In genomic region chr21:29064850-29065481, GRCh38 we compare ENCODE assay signal across 12 cellular contexts. TPM values are rescaled to one million over a fixed set of nuclear protein-coding genes. Genes with fewer than 3 reads are reported as not detected.
A peak's percentile ranks its signal among the peaks of the same experiment; 100 is the strongest.
DNase-seq lines count a peak whose midpoint lies in the region; ATAC-seq lines count a peak whose summit lies in the region.
"Had no signal": no experiment of that assay in that cellular context is flagged by ENCODE, and none has a peak within 500 bp of the region (broad histone marks: within the 10 kb centered on the region; RNA-seq: fewer than 3 reads in every experiment).

No MANE protein-coding gene starts in this region.

- intact Hi-C loops in head of caudate nucleus (cut with DNase I): no loop called here

- no peak overlapping the region for H3K4me3 Mint-ChIP-seq in memory B cell
- H3K4me3 Mint-ChIP-seq: activated naive CD8-positive, alpha-beta T cell treated with anti-CD3 and anti-CD28 coated beads, Interleukin-2, amount 10 ng/mL, durations not matched to agents 7 days and 5 days; naive thymus-derived CD8-positive, alpha-beta T cell had no signal

- H3K4me1 Mint-ChIP-seq in memory B cell: peaks cover 5% of the 10 kb centered on the region

- peak; percentile 97 for ATAC-seq in GM18520 (IDR thresholded peaks at IDR 0.05; ENCODE audit: unreplicated experiment)
- peak; percentile 99 for ATAC-seq in GM21529 (IDR thresholded peaks at IDR 0.05; ENCODE audit: unreplicated experiment)
- peak; percentile 95 for ATAC-seq in HG03378 (IDR thresholded peaks at IDR 0.05; ENCODE audit: unreplicated experiment)
- ATAC-seq in memory B cell (ENCODE audit: low read depth): peak; percentile 92
- ATAC-seq: naive thymus-derived CD8-positive, alpha-beta T cell; SK-N-SH treated with all-trans-retinoic acid at 6 μM for 48 hours had no signal

- H3K9me3 Mint-ChIP-seq in memory B cell: no peaks in the 10 kb centered on the region
- H3K9me3 Mint-ChIP-seq: activated naive CD8-positive, alpha-beta T cell treated with anti-CD3 and anti-CD28 coated beads, Interleukin-2, amount 10 ng/mL, durations not matched to agents 7 days and 5 days; naive thymus-derived CD8-positive, alpha-beta T cell had no signal

- peak overlapping the region; percentile 58 for H3K27ac Mint-ChIP-seq in memory B cell
- H3K27ac Mint-ChIP-seq: activated naive CD8-positive, alpha-beta T cell treated with anti-CD3 and anti-CD28 coated beads, Interleukin-2, amount 10 ng/mL, durations not matched to agents 7 days and 5 days had no signal

- DNase-seq in memory B cell (ENCODE audit: low spot score in 2 of 2) (no peak), dermis blood vessel endothelial cell (no peak), NCI-H69 (lab: John Stamatoyannopoulos, UW) (no peak), NCI-H1092 treated with DMSO at 0.1 percent for 48 hours (lab: John Stamatoyannopoulos, UW) (no peak), head of caudate nucleus (no peak)
- DNase-seq: activated naive CD8-positive, alpha-beta T cell treated with anti-CD3 and anti-CD28 coated beads, Interleukin-2, amount 10 ng/mL, durations not matched to agents 7 days and 5 days; naive thymus-derived CD8-positive, alpha-beta T cell; NCI-H1105 had no signal

- peaks cover 32% of the 10 kb centered on the region for H3K36me3 Mint-ChIP-seq in memory B cell

- no peaks in the 10 kb centered on the region for H3K27me3 Mint-ChIP-seq in memory B cell
- H3K27me3 Mint-ChIP-seq: activated naive CD8-positive, alpha-beta T cell treated with anti-CD3 and anti-CD28 coated beads, Interleukin-2, amount 10 ng/mL, durations not matched to agents 7 days and 5 days; naive thymus-derived CD8-positive, alpha-beta T cell had no signal

RNA-seq across cellular contexts. Expression of gene CCT8, which starts 8.5 kb away (rescaled TPM):
- 234 and 314 TPM in 2 replicates for total RNA-seq in dermis blood vessel endothelial cell

RNA-seq across cellular contexts. Expression of gene USP16, which starts 40.5 kb away (rescaled TPM):
- total RNA-seq in dermis blood vessel endothelial cell: 25.5 and 40.8 TPM in 2 replicates

RNA-seq across cellular contexts. Expression of gene RWDD2B, which starts 45.8 kb away (rescaled TPM):
- total RNA-seq in dermis blood vessel endothelial cell: 19.9 and 26.0 TPM in 2 replicates
